In genomic region chr12:25322918-25323773, GRCh38 we compare ENCODE assay signal across 12 cellular contexts.
DNase-seq lines count a peak whose midpoint lies in the region; ATAC-seq and TF ChIP-seq lines count a peak whose summit lies in the region.
"Had no signal": no experiment of that assay in that cellular context is flagged by ENCODE, and none has a peak within 500 bp of the region (broad histone marks: within the 10 kb centered on the region; RNA-seq: fewer than 3 reads in every experiment).

No MANE protein-coding gene starts in this region.

- H3K4me1 ChIP-seq in breast epithelium (no peaks in the 10 kb centered on the region), fibroblast of lung (ENCODE audit: control insufficient read depth, extremely low read depth, insufficient read depth, low read length) (no peaks in the 10 kb centered on the region), testis (peaks cover 22% of the 10 kb centered on the region)

- H3K27ac Mint-ChIP-seq in MCF 10A (ENCODE audit: low read depth, unreplicated experiment) (peak overlapping the region; percentile 42), T-helper 17 cell (peak overlapping the region; percentile 77)

- H3K9ac ChIP-seq in fibroblast of lung (ENCODE audit: insufficient read depth, low read length) = no peak overlapping the region

- no peak overlapping the region for H2AFZ ChIP-seq in fibroblast of lung (ENCODE audit: low read length)

- TF ChIP-seq CTCF in MCF 10A (IDR thresholded peaks at IDR 0.05; ENCODE audit: unreplicated experiment) = no peak
- TF ChIP-seq CTCF in breast epithelium (IDR thresholded peaks at IDR 0.05) = no peak
- no peak for TF ChIP-seq CTCF in fibroblast of lung (conservative IDR thresholded peaks at IDR 0.05 in 1 of 2, IDR thresholded peaks at IDR 0.05 in 1 of 2; ENCODE audit: low read depth in 1 of 2, low read length in 2 of 2)
- no peak for TF ChIP-seq CTCF in testis (IDR thresholded peaks at IDR 0.05)

- H3K36me3 Mint-ChIP-seq in MCF 10A (ENCODE audit: insufficient read depth, unreplicated experiment) (no peaks in the 10 kb centered on the region), T-helper 17 cell (ENCODE audit: low read depth) (no peaks in the 10 kb centered on the region)

- WGBS in testis, 2 donors = 42% methylated on average over 5 of the region's 5 CpGs

- POLR2A ChIA-PET in MCF 10A (lab: Yijun Ruan, JAX) = interaction anchor here (0.7 kb wide), 1 partner anchor 298 kb away, joined by 4 read pairs; no protein-coding TSS in a partner anchor

- H3K4me1 Mint-ChIP-seq in MCF 10A (ENCODE audit: insufficient read depth, unreplicated experiment) (peaks cover 13% of the 10 kb centered on the region), T-helper 17 cell (peaks cover 21% of the 10 kb centered on the region)

- H3K4me3 Mint-ChIP-seq in MCF 10A (ENCODE audit: unreplicated experiment) (no peak overlapping the region), T-helper 17 cell (peak overlapping the region; percentile 68)

- intact Hi-C loops in MCF 10A (cut with micrococcal nuclease) = loop anchor here (5.0 kb wide), 1 partner anchor 71 kb away; the partner anchor contains the start of gene KRAS
- intact Hi-C loops in breast epithelium (cut with DNase I; ENCODE audit: low total_unique reads) = no loop called here
- intact Hi-C loops in testis (cut with DNase I; ENCODE audit: low total_unique reads) = no loop called here

- no peaks in the 10 kb centered on the region for H3K9me3 Mint-ChIP-seq in MCF 10A (ENCODE audit: unreplicated experiment)

- CTCF ChIA-PET in MCF 10A (lab: Yijun Ruan, JAX) = interaction anchor here (0.6 to 1.3 kb wide), 2 partner anchors 7 to 65 kb away, joined by 3 read pairs; no protein-coding TSS in a partner anchor

- H4K20me1 ChIP-seq in fibroblast of lung (ENCODE audit: control insufficient read depth, extremely low read depth, insufficient read depth, low read length) = no peaks in the 10 kb centered on the region

- no TSS peak for BruUV-seq in MCF 10A (replicated peaks; lab: Mats Ljungman, UMichigan)

- ATAC-seq in T-helper 17 cell (peak; percentile 53), GM19328 (IDR thresholded peaks at IDR 0.05; ENCODE audit: unreplicated experiment) (no peak)
- ATAC-seq: Panc1 had no signal

- no peaks in the 10 kb centered on the region for H3K27me3 ChIP-seq in breast epithelium
- no peaks in the 10 kb centered on the region for H3K27me3 ChIP-seq in fibroblast of lung (ENCODE audit: control insufficient read depth, insufficient read depth, low read length)
- no peaks in the 10 kb centered on the region for H3K27me3 ChIP-seq in testis

- H3K36me3 ChIP-seq in breast epithelium = no peaks in the 10 kb centered on the region
- H3K36me3 ChIP-seq in fibroblast of lung (ENCODE audit: control insufficient read depth, insufficient read depth, low read length) = no peaks in the 10 kb centered on the region
- no peaks in the 10 kb centered on the region for H3K36me3 ChIP-seq in testis (ENCODE audit: low read depth, missing control alignments)

- peak; percentile 79 for DNase-seq in MCF 10A (ENCODE audit: unreplicated experiment)
- no peak for DNase-seq in breast epithelium (ENCODE audit: low spot score in 2 of 2)
- DNase-seq in T-helper 17 cell = no peak
- DNase-seq in fibroblast of lung (ENCODE audit: low read depth in 2 of 2) = peak; percentile 29 to 93
- DNase-seq in testis = peak; percentile 45
- DNase-seq in cerebellum (ENCODE audit: low spot score) = no peak
- DNase-seq in anterior cingulate cortex (lab: John Stamatoyannopoulos, UW) = no peak
- DNase-seq: activated CD4-positive, CD25-positive, alpha-beta regulatory T cell; midbrain; NCI-H1417 had no signal

- no peaks in the 10 kb centered on the region for H3K79me2 ChIP-seq in fibroblast of lung (ENCODE audit: control insufficient read depth, insufficient read depth, low read length)

- H3K27me3 Mint-ChIP-seq in MCF 10A (ENCODE audit: insufficient read depth, unreplicated experiment) (no peaks in the 10 kb centered on the region), T-helper 17 cell (peaks cover 5% of the 10 kb centered on the region)

- H3K9me3 ChIP-seq in breast epithelium = no peaks in the 10 kb centered on the region
- H3K9me3 ChIP-seq in T-helper 17 cell (ENCODE audit: control insufficient read depth, low read length, poor library complexity, severe bottlenecking) = no peaks in the 10 kb centered on the region
- H3K9me3 ChIP-seq in fibroblast of lung (ENCODE audit: control insufficient read depth, insufficient read depth, low read depth, low read length) = no peaks in the 10 kb centered on the region
- H3K9me3 ChIP-seq in testis = no peaks in the 10 kb centered on the region

- H3K4me2 ChIP-seq in fibroblast of lung (ENCODE audit: extremely low read depth, insufficient read depth, low read length) = no peak overlapping the region

- H3K4me3 ChIP-seq in breast epithelium (no peak overlapping the region), fibroblast of lung (replicated peaks in 1 of 4; ENCODE audit: control extremely low read depth in 1 of 4, insufficient read depth in 1 of 4, low read depth in 3 of 4, low read length in 4 of 4) (no peak overlapping the region), testis (no peak overlapping the region)

- no peak overlapping the region for H3K27ac ChIP-seq in breast epithelium
- H3K27ac ChIP-seq in fibroblast of lung (ENCODE audit: insufficient read depth, low read length) = no peak overlapping the region
- H3K27ac ChIP-seq in testis = peak overlapping the region; percentile 32 to 42

- TF ChIP-seq POLR2A in breast epithelium (IDR thresholded peaks at IDR 0.05) (no peak), testis (IDR thresholded peaks at IDR 0.05) (no peak)

Comparison
In these comparisons a context has a peak if more than half of its experiments do, and no peak if none do; other contexts are left out.
1. DNase-seq: peak in MCF 10A (single experiment), fibroblast of lung (2 of 2) and testis (single experiment); none in breast epithelium (0 of 2), T-helper 17 cell (0 of 3), cerebellum (single experiment) and anterior cingulate cortex (0 of 58).
2. H3K27ac ChIP-seq: peak in testis (2 of 2); none in breast epithelium (0 of 2) and fibroblast of lung (single experiment).